8 cellular contexts compared by ENCODE assay signal in the genomic region with DNA sequence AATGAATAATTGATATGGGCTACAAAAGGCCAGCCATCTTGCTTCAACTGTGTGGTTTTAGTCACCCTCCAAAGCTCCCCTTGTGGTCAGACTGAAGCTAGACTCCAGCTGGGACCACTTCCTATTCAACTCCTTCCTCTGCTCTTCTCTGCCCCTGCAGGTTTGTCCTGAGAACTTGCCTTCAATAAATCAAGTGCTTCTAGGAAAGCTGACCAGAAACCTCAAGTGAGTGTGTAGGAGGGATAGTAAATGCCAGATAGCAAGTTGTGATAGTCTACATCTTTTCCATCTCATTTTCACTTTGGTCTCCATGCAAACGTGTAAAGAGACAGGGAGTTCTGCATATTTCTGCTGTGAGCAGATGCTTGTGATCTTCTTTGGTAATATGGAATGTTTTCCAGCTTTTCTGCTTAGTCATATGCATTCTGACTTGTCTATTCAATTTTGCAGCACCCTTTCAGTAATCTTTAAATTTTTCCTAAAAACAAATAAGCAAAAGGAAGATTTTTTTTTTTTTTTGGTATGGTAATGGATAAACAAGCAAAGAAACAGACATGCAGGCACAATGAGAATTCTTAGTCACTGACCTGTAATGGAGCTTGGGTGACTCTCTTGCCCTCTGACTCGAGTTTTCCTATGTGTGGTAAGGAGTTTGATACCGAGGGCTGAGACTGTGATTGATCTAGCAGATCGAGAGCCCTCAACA.
A peak's percentile ranks its signal among the peaks of the same experiment; 100 is the strongest.
DNase-seq lines count a peak whose midpoint lies in the region; ATAC-seq and TF ChIP-seq lines count a peak whose summit lies in the region.

No MANE protein-coding gene starts in this region.

- intact Hi-C loops in activated CD4-positive, alpha-beta T cell treated with anti-CD3 and anti-CD28 coated beads, Interleukin-2, amount 10 ng/mL, durations not matched to agents 24 days and 14 days (cut with micrococcal nuclease) = no loop called here
- intact Hi-C loops in ascending aorta (cut with DNase I) = no loop called here

- no peaks in the 10 kb centered on the region for H3K79me2 ChIP-seq in trophoblast cell (ENCODE audit: control insufficient read depth, insufficient read depth, low read length, poor library complexity)

- no peaks in the 10 kb centered on the region for H3K36me3 ChIP-seq in trophoblast cell (ENCODE audit: control insufficient read depth in 1 of 2, insufficient read depth in 2 of 2, low read length in 2 of 2)
- H3K36me3 ChIP-seq in effector memory CD4-positive, alpha-beta T cell (ENCODE audit: control insufficient read depth, insufficient read depth, low read length) = no peaks in the 10 kb centered on the region
- H3K36me3 ChIP-seq in ascending aorta = no peaks in the 10 kb centered on the region

- no peak overlapping the region for H3K23ac ChIP-seq in trophoblast cell (ENCODE audit: low read length)

- H3K9me3 Mint-ChIP-seq in activated CD4-positive, alpha-beta T cell treated with anti-CD3 and anti-CD28 coated beads, Interleukin-2, amount 10 ng/mL, durations not matched to agents 24 days and 14 days = peaks cover 3% of the 10 kb centered on the region

- peaks cover 2% of the 10 kb centered on the region for H3K4me1 Mint-ChIP-seq in activated CD4-positive, alpha-beta T cell treated with anti-CD3 and anti-CD28 coated beads, Interleukin-2, amount 10 ng/mL, durations not matched to agents 24 days and 14 days

- H3K27ac ChIP-seq in trophoblast cell (ENCODE audit: low read depth, low read length) (peak overlapping the region; percentile 57), ascending aorta (no peak overlapping the region)
- H3K27ac ChIP-seq in effector memory CD4-positive, alpha-beta T cell (ENCODE audit: insufficient read depth, low read length, poor library complexity, severe bottlenecking) = no peak overlapping the region

- DNase-seq in NCI-H510A (lab: John Stamatoyannopoulos, UW) = peak; percentile 23
- peak; percentile 97 for DNase-seq in choroid plexus epithelial cell (ENCODE audit: low read depth)
- DNase-seq in trophoblast cell = peak; percentile 70 to 94
- no peak for DNase-seq in effector memory CD4-positive, alpha-beta T cell
- no peak for DNase-seq in activated CD4-positive, alpha-beta T cell treated with anti-CD3 and anti-CD28 coated beads, Interleukin-2, amount 10 ng/mL, durations not matched to agents 24 days and 14 days
- no peak for DNase-seq in ascending aorta (ENCODE audit: low spot score in 2 of 2)

- no CpG with 5 or more reads among the region's 4 CpGs for WGBS in trophoblast cell (ENCODE audit: extremely low coverage, insufficient coverage, insufficient read length)

- peaks cover 10% of the 10 kb centered on the region for H3K79me1 ChIP-seq in trophoblast cell (ENCODE audit: low read length)

- H3K18ac ChIP-seq in trophoblast cell (ENCODE audit: low read length) = no peak overlapping the region

- peak overlapping the region; percentile 73 for H2BK120ac ChIP-seq in trophoblast cell (ENCODE audit: insufficient read depth, low read length, poor library complexity)

- H3K4me2 ChIP-seq in trophoblast cell (ENCODE audit: low read length) = no peak overlapping the region

- H4K91ac ChIP-seq in trophoblast cell (ENCODE audit: low read depth, low read length) = peak overlapping the region; percentile 12

- no peak overlapping the region for H3K4me3 Mint-ChIP-seq in activated CD4-positive, alpha-beta T cell treated with anti-CD3 and anti-CD28 coated beads, Interleukin-2, amount 10 ng/mL, durations not matched to agents 24 days and 14 days

- no peak overlapping the region for H2AFZ ChIP-seq in trophoblast cell (ENCODE audit: insufficient read depth, low read length, poor library complexity)

- peaks cover 0 to 2% of the 10 kb centered on the region in 2 experiments for H3K4me1 ChIP-seq in trophoblast cell (ENCODE audit: control insufficient read depth in 1 of 2, insufficient read depth in 2 of 2, low read length in 2 of 2)
- no peaks in the 10 kb centered on the region for H3K4me1 ChIP-seq in effector memory CD4-positive, alpha-beta T cell (ENCODE audit: control insufficient read depth, insufficient read depth, low read length, poor library complexity, severe bottlenecking)
- no peaks in the 10 kb centered on the region for H3K4me1 ChIP-seq in ascending aorta

- H3K36me3 Mint-ChIP-seq in activated CD4-positive, alpha-beta T cell treated with anti-CD3 and anti-CD28 coated beads, Interleukin-2, amount 10 ng/mL, durations not matched to agents 24 days and 14 days (ENCODE audit: low read depth) = no peaks in the 10 kb centered on the region

- H3K27me3 ChIP-seq in trophoblast cell (ENCODE audit: insufficient read depth, low read length) = no peaks in the 10 kb centered on the region
- no peaks in the 10 kb centered on the region for H3K27me3 ChIP-seq in effector memory CD4-positive, alpha-beta T cell (replicated peaks; ENCODE audit: control insufficient read depth, insufficient read depth, low read length, poor library complexity, severe bottlenecking)
- no peaks in the 10 kb centered on the region for H3K27me3 ChIP-seq in ascending aorta

- peak overlapping the region; percentile 80 for H3K4ac ChIP-seq in trophoblast cell (ENCODE audit: low read depth, low read length)

- H3K4me3 ChIP-seq in choroid plexus epithelial cell (ENCODE audit: low read depth, low read length) = no peak overlapping the region
- H3K4me3 ChIP-seq in trophoblast cell (ENCODE audit: low read depth, low read length) = no peak overlapping the region
- no peak overlapping the region for H3K4me3 ChIP-seq in effector memory CD4-positive, alpha-beta T cell (ENCODE audit: insufficient read depth, low read depth, low read length, poor library complexity, severe bottlenecking)
- H3K4me3 ChIP-seq in ascending aorta = no peak overlapping the region

- H3K9me3 ChIP-seq in trophoblast cell (ENCODE audit: insufficient read depth, low read depth, low read length) (no peaks in the 10 kb centered on the region), ascending aorta (no peaks in the 10 kb centered on the region)
- no peaks in the 10 kb centered on the region for H3K9me3 ChIP-seq in effector memory CD4-positive, alpha-beta T cell (ENCODE audit: control insufficient read depth, low read length)

- H4K12ac ChIP-seq in trophoblast cell (ENCODE audit: low read depth, low read length) = no peak overlapping the region

- H3K27ac Mint-ChIP-seq in activated CD4-positive, alpha-beta T cell treated with anti-CD3 and anti-CD28 coated beads, Interleukin-2, amount 10 ng/mL, durations not matched to agents 24 days and 14 days = no peak overlapping the region

- no peak overlapping the region for H2AK5ac ChIP-seq in trophoblast cell (ENCODE audit: low read length)

- peak overlapping the region; percentile 0 for H4K8ac ChIP-seq in trophoblast cell (ENCODE audit: low read depth, low read length)

- peak overlapping the region; percentile 61 for H3K14ac ChIP-seq in trophoblast cell (ENCODE audit: low read length)

- peak overlapping the region; percentile 80 for H2BK5ac ChIP-seq in trophoblast cell (ENCODE audit: low read depth, low read length, poor library complexity)

- TF ChIP-seq CTCF in choroid plexus epithelial cell (conservative IDR thresholded peaks at IDR 0.05; ENCODE audit: low read depth, low read length) (peak; percentile 91), ascending aorta (IDR thresholded peaks at IDR 0.05) (peak in 1 of 3 experiments; percentile 6)

- H2BK12ac ChIP-seq in trophoblast cell (ENCODE audit: low read length) = peak overlapping the region; percentile 83

- no peaks in the 10 kb centered on the region for H3K27me3 Mint-ChIP-seq in activated CD4-positive, alpha-beta T cell treated with anti-CD3 and anti-CD28 coated beads, Interleukin-2, amount 10 ng/mL, durations not matched to agents 24 days and 14 days

- H3K9ac ChIP-seq in trophoblast cell (ENCODE audit: low read length) = no peak overlapping the region

- ATAC-seq in GM18907 (IDR thresholded peaks at IDR 0.05; ENCODE audit: unreplicated experiment) (peak; percentile 70), GM19397 (IDR thresholded peaks at IDR 0.05; ENCODE audit: unreplicated experiment) (no peak)

Comparison
In these comparisons a context has a peak if more than half of its experiments do, and no peak if none do; other contexts are left out.
1. DNase-seq: peak in NCI-H510A (single experiment), choroid plexus epithelial cell (single experiment) and trophoblast cell (2 of 2); none in effector memory CD4-positive, alpha-beta T cell (0 of 3), activated CD4-positive, alpha-beta T cell treated with anti-CD3 and anti-CD28 coated beads, Interleukin-2, amount 10 ng/mL, durations not matched to agents 24 days and 14 days (single experiment) and ascending aorta (0 of 2).